1 cellular context compared by ENCODE assay signal in genomic region chr9:136602193-136602885, GRCh38.
TF ChIP-seq lines count a peak whose summit lies in the region.

No MANE protein-coding gene starts in this region.

TF ChIP-seq in HepG2, 621 proteins besides CTCF, POLR2A, EP300 and RAD21:
- TF ChIP-seq NFYB (CRISPR knock-in tag; IDR thresholded peaks at IDR 0.05), result no peak
- no peak for TF ChIP-seq CBX2 (IDR thresholded peaks at IDR 0.05; ENCODE audit: low read depth, low read length)
- no peak for TF ChIP-seq CBX2 (CRISPR knock-in tag; IDR thresholded peaks at IDR 0.05; ENCODE audit: low read depth)
- TF ChIP-seq FOXA1 (IDR thresholded peaks at IDR 0.05), result no peak
- TF ChIP-seq FOXA1 (CRISPR knock-in tag; IDR thresholded peaks at IDR 0.05), result no peak
- TF ChIP-seq ZNF512B (CRISPR knock-in tag; IDR thresholded peaks at IDR 0.05; ENCODE audit: borderline replicate concordance), result no peak
- no peak for TF ChIP-seq NFE2L1 (CRISPR knock-in tag; IDR thresholded peaks at IDR 0.05; ENCODE audit: borderline replicate concordance)
- no peak for TF ChIP-seq REXO4 (CRISPR knock-in tag; IDR thresholded peaks at IDR 0.05; ENCODE audit: borderline replicate concordance)
- TF ChIP-seq BATF2 (CRISPR knock-in tag; IDR thresholded peaks at IDR 0.05), result no peak
- no peak for TF ChIP-seq HNRNPL (IDR thresholded peaks at IDR 0.05; ENCODE audit: low read depth, low read length)
- TF ChIP-seq ZNF260 (CRISPR knock-in tag; IDR thresholded peaks at IDR 0.05; ENCODE audit: borderline replicate concordance, low read depth), result no peak
- no peak for TF ChIP-seq MZF1 (CRISPR knock-in tag; IDR thresholded peaks at IDR 0.05; ENCODE audit: borderline replicate concordance)
- no peak for TF ChIP-seq ZBTB2 (CRISPR knock-in tag; IDR thresholded peaks at IDR 0.05; ENCODE audit: low read depth)
- no peak for TF ChIP-seq RFX5 (IDR thresholded peaks at IDR 0.05; ENCODE audit: low read depth, low read length)
